In the genomic region with DNA sequence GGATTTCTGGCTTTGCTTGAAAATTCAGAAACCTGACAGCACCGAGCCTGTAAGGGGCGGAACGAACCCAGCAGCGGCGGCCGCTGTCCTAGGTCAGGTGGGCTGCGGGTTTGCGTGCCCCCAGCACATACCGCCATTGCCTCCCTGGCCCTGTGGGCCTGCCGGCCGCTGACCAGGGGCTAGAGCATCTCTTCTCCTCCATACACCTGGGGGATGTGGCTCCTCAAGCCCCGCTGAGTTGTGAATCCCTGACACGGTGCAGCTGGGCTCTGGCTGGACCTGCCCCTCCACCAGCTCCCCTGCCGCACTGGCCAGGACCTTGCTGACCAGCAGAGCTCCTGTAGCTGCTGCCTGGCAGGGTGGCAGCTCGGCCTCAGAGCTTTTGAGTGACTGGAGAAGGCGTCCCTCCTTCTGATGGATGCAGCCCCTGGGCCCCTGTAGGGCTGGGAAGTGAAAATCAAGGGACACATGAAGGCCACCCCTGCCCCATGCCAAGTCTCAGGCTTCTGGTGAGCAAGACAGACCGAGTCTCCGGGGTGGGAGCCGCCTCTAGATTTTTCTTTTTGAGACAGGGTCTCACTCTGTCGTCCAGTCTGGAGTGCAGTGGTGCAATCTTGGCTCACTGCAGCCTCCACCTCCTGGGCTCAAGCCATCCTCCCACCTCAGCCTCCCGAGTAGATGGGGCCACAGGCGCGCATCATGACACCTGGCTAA, we compare ENCODE assay signal across 1 cellular context.
TF ChIP-seq lines count a peak whose summit lies in the region.

No MANE protein-coding gene starts in this region.

TF ChIP-seq in HepG2, 621 proteins besides CTCF, POLR2A, EP300 and RAD21:
- no peak for TF ChIP-seq RAD51 (IDR thresholded peaks at IDR 0.05; ENCODE audit: borderline replicate concordance)
- no peak for TF ChIP-seq ZNF101 (CRISPR knock-in tag; IDR thresholded peaks at IDR 0.05; ENCODE audit: borderline replicate concordance, low read depth)
